ENCODE assay signal across 1 cellular context in the genomic region with DNA sequence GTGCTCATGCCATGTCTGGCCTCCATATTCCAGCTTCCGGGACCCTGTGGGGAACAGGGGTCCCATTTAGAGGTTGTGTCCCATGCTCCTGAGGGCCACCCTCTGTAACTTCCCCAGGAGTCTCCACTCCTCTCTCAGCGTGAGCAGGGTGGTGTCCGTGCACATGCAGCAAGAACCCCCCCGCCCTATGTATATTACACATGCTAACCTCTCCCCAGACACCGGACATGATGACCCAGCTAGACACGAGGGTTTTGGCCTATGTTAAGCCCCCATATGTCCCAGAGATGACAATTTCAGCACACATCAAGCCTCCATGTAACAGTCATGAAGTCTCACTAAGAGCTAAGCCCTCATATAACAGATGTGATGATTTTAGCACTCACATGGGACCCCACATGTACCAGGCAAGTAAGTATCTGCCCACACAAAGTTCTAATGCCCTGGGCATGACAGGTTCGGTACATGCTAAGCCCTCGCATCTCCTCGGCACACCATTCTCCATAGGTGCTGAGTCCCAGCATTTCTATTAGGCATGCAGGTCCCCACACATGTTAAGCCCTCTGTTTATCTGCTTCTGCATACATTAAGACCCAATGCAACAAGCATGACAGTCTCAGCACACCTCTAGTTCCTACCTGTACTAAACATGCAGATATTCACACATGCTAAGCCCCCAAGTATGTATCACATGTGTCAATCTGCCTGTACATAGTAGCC.
TF ChIP-seq lines count a peak whose summit lies in the region.

No MANE protein-coding gene starts in this region.

TF ChIP-seq in H1, 55 proteins besides CTCF, POLR2A, EP300 and RAD21:
- no peak for TF ChIP-seq KDM5A (IDR thresholded peaks at IDR 0.05; ENCODE audit: low read length)
- TF ChIP-seq HDAC6 (IDR thresholded peaks at IDR 0.05; ENCODE audit: low read depth, low read length): no peak
- TF ChIP-seq CEBPB (IDR thresholded peaks at IDR 0.05; ENCODE audit: low read depth, low read length): no peak
- TF ChIP-seq GABPA (IDR thresholded peaks at IDR 0.05; ENCODE audit: borderline replicate concordance, insufficient read depth, low read length): no peak
- no peak for TF ChIP-seq CHD1 (IDR thresholded peaks at IDR 0.05; ENCODE audit: low read depth, low read length)
- no peak for TF ChIP-seq RXRA (IDR thresholded peaks at IDR 0.05; ENCODE audit: insufficient read depth, low read depth, low read length)
- no peak for TF ChIP-seq SRF (IDR thresholded peaks at IDR 0.05; ENCODE audit: low read depth, low read length)
- no peak for TF ChIP-seq EGR1 (IDR thresholded peaks at IDR 0.05; ENCODE audit: borderline replicate concordance, low read depth, low read length)
- no peak for TF ChIP-seq GTF2F1 (IDR thresholded peaks at IDR 0.05; ENCODE audit: borderline replicate concordance, low read depth, low read length)
- TF ChIP-seq JUND (IDR thresholded peaks at IDR 0.05; ENCODE audit: low read length): no peak
- TF ChIP-seq CBX5 (IDR thresholded peaks at IDR 0.05; ENCODE audit: low read depth, low read length): no peak
- no peak for TF ChIP-seq TAF7 (optimal IDR thresholded peaks at IDR 0.05; ENCODE audit: borderline replicate concordance, low read depth, low read length)
- TF ChIP-seq, protein P1, sequence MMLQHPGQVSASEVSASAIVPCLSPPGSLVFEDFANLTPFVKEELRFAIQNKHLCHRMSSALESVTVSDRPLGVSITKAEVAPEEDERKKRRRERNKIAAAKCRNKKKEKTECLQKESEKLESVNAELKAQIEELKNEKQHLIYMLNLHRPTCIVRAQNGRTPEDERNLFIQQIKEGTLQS (IDR thresholded peaks at IDR 0.05; ENCODE audit: insufficient read depth, low read depth, low read length): no peak
- TF ChIP-seq JUN (IDR thresholded peaks at IDR 0.05; ENCODE audit: low read depth, low read length): no peak
